Comparison of ENCODE assay signal across 28 cellular contexts in genomic region chr4:90990298-90990697, GRCh38.
"Had no signal": no experiment of that assay in that cellular context is flagged by ENCODE, and none has a peak within 500 bp of the region (broad histone marks: within the 10 kb centered on the region; RNA-seq: fewer than 3 reads in every experiment).

No MANE protein-coding gene starts in this region.

- H3K4me1 Mint-ChIP-seq: activated naive CD4-positive, alpha-beta T cell treated with anti-CD3 and anti-CD28 coated beads, Interleukin-2, amount 10 ng/mL, durations not matched to agents 7 days and 5 days; activated naive CD8-positive, alpha-beta T cell treated with anti-CD3 and anti-CD28 coated beads for 36 hours; T-helper 17 cell had no signal

- DNase-seq: activated CD4-positive, alpha-beta T cell treated with anti-CD3 and anti-CD28 coated beads for 4 hours; activated CD8-positive, alpha-beta memory T cell treated with anti-CD3 and anti-CD28 coated beads, Interleukin-2, amount 50 U/mL, for 4 hours; activated CD8-positive, alpha-beta T cell treated with anti-CD3 and anti-CD28 coated beads for 36 hours; activated gamma-delta T cell treated with Interleukin-2 at 50 U/mL for 16 hours; activated naive CD4-positive, alpha-beta T cell treated with anti-CD3 and anti-CD28 coated beads, Interleukin-2, amount 10 ng/mL, durations not matched to agents 7 days and 5 days; activated naive CD8-positive, alpha-beta T cell treated with anti-CD3 and anti-CD28 coated beads for 36 hours; activated T-cell treated with anti-CD3 and anti-CD28 coated beads, Interleukin-2, amount 50 U/mL, for 72 hours; anterior cingulate cortex; caudate nucleus; KG1; NCI-H1048; NCI-H1417; NCI-H1930; NCI-H2171; NCI-H2227 treated with DMSO at 0.1 percent for 48 hours; NCI-H510A; NCI-H526 treated with DMSO at 0.1 percent for 48 hours; NCI-H82; NK-92 treated with Interleukin-12 subunit alpha and Interleukin-12 subunit beta, amount 100 ng/mL, for 24 hours; Peyer's patch; Right ventricle myocardium superior; SJCRH30; T-helper 17 cell; T-helper 9 cell had no signal

- H3K27ac Mint-ChIP-seq: activated CD8-positive, alpha-beta T cell treated with anti-CD3 and anti-CD28 coated beads for 36 hours; activated naive CD4-positive, alpha-beta T cell treated with anti-CD3 and anti-CD28 coated beads, Interleukin-2, amount 10 ng/mL, durations not matched to agents 7 days and 5 days; activated naive CD8-positive, alpha-beta T cell treated with anti-CD3 and anti-CD28 coated beads for 36 hours; activated T-cell treated with anti-CD3 and anti-CD28 coated beads, Interleukin-2, amount 50 U/mL, for 72 hours; activated T-helper 2 cell treated with anti-CD3 and anti-CD28 coated beads, Interferon-gamma antibody, Interleukin-2, Interleukin-4, amounts not matched to agents 10 μg/mL and 5 μg/mL and 100 μg/mL, durations not matched to agents 14 hours and 24 hours and 36 hours; IgD-negative memory B cell; T-helper 17 cell had no signal

- H3K27me3 Mint-ChIP-seq: activated CD8-positive, alpha-beta T cell treated with anti-CD3 and anti-CD28 coated beads for 36 hours; activated naive CD4-positive, alpha-beta T cell treated with anti-CD3 and anti-CD28 coated beads, Interleukin-2, amount 10 ng/mL, durations not matched to agents 7 days and 5 days; activated naive CD8-positive, alpha-beta T cell treated with anti-CD3 and anti-CD28 coated beads for 36 hours; IgD-negative memory B cell; T-helper 17 cell had no signal

- H3K4me3 ChIP-seq: Peyer's patch, SJCRH30 had no signal

- H3K4me1 ChIP-seq: Peyer's patch, SJCRH30 had no signal

- H3K27ac ChIP-seq: Peyer's patch, RWPE1, SJCRH30 had no signal

- ATAC-seq: activated CD4-positive, CD25-positive, alpha-beta regulatory T cell treated with anti-CD3 and anti-CD28 coated beads, Interleukin-2, amount 50 U/mL, for 24 hours; activated CD8-positive, alpha-beta T cell treated with anti-CD3 and anti-CD28 coated beads for 36 hours; activated T-cell treated with anti-CD3 and anti-CD28 coated beads, Interleukin-2, amount 50 U/mL, for 72 hours; T-helper 17 cell had no signal

- H3K4me3 Mint-ChIP-seq: activated CD8-positive, alpha-beta T cell treated with anti-CD3 and anti-CD28 coated beads for 36 hours; activated naive CD4-positive, alpha-beta T cell treated with anti-CD3 and anti-CD28 coated beads, Interleukin-2, amount 10 ng/mL, durations not matched to agents 7 days and 5 days; activated naive CD8-positive, alpha-beta T cell treated with anti-CD3 and anti-CD28 coated beads for 36 hours; activated T-cell treated with anti-CD3 and anti-CD28 coated beads, Interleukin-2, amount 50 U/mL, for 72 hours; IgD-negative memory B cell; T-helper 17 cell had no signal

- H3K36me3 ChIP-seq: Peyer's patch, SJCRH30 had no signal

- H3K9me3 ChIP-seq: Peyer's patch, SJCRH30 had no signal

- H3K27me3 ChIP-seq: Peyer's patch, SJCRH30 had no signal

- H3K36me3 Mint-ChIP-seq: activated naive CD4-positive, alpha-beta T cell treated with anti-CD3 and anti-CD28 coated beads, Interleukin-2, amount 10 ng/mL, durations not matched to agents 7 days and 5 days; activated naive CD8-positive, alpha-beta T cell treated with anti-CD3 and anti-CD28 coated beads for 36 hours had no signal
